Comparison of ENCODE assay signal across 12 cellular contexts in genomic region chr2:47185098-47185497, GRCh38. TPM values are rescaled to one million over a fixed set of nuclear protein-coding genes. Genes with fewer than 3 reads are reported as not detected.
A peak's percentile ranks its signal among the peaks of the same experiment; 100 is the strongest.
DNase-seq lines count a peak whose midpoint lies in the region; ATAC-seq, FAIRE-seq and TF ChIP-seq lines count a peak whose summit lies in the region.
"Not testable (repeated sequence)": the region's sequence is repeated elsewhere in the genome, so short reads cannot be mapped to it uniquely, and the experiment has no call there.
"Had no signal": no experiment of that assay in that cellular context is flagged by ENCODE, and none has a peak within 500 bp of the region (broad histone marks: within the 10 kb centered on the region; RNA-seq: fewer than 3 reads in every experiment).

No MANE protein-coding gene starts in this region.

- H3K4ac ChIP-seq in IMR-90 (ENCODE audit: low read depth, low read length), result peak overlapping the region; percentile 32; the same call in 1 of the 2 replicates
- H3K4ac ChIP-seq in mesenchymal stem cell (ENCODE audit: low read depth in 1 of 2, low read length in 2 of 2), result not testable (repeated sequence)

- H3K9ac ChIP-seq in IMR-90 (ENCODE audit: low read depth, low read length); astrocyte (ENCODE audit: low read length); K562 (ENCODE audit: insufficient read depth in 1 of 2, low read depth in 2 of 2, low read length in 2 of 2); HepG2 (ENCODE audit: insufficient read depth, low read depth, low read length); mesenchymal stem cell (ENCODE audit: low read length): not testable (repeated sequence)

- peak overlapping the region; percentile 76 for H2AK5ac ChIP-seq in IMR-90 (ENCODE audit: low read depth, low read length)
- peak overlapping the region; percentile 84 for H2AK5ac ChIP-seq in mesenchymal stem cell (ENCODE audit: low read length, severe bottlenecking)

- not testable (repeated sequence) for H3K9me1 ChIP-seq in IMR-90 (ENCODE audit: insufficient read depth, low read length); K562 (ENCODE audit: control insufficient read depth, insufficient read depth, low read length)

- not testable (repeated sequence) for H3K36me3 ChIP-seq in HEK293 (ENCODE audit: control insufficient read depth in 2 of 2, insufficient read depth in 1 of 2, low read length in 2 of 2); IMR-90 (ENCODE audit: control insufficient read depth, insufficient read depth, low read length); astrocyte (ENCODE audit: insufficient read depth, low read length); K562 (ENCODE audit: control insufficient read depth, insufficient read depth, low read length); HepG2 (replicated peaks in 1 of 2; ENCODE audit: control insufficient read depth in 1 of 2, insufficient read depth in 2 of 2, low read length in 2 of 2); mesenchymal stem cell (ENCODE audit: control insufficient read depth in 1 of 2, insufficient read depth in 2 of 2, low read depth in 1 of 2, low read length in 2 of 2)

- not testable (repeated sequence) for H2BK120ac ChIP-seq in IMR-90 (ENCODE audit: low read depth, low read length); mesenchymal stem cell (ENCODE audit: low read depth, low read length)

- H3K27ac ChIP-seq in A549, result peak overlapping the region; percentile 8 to 61; a peak in 4 of 6 replicates
- not testable (repeated sequence) for H3K27ac ChIP-seq in HEK293 (ENCODE audit: extremely low read depth, low read depth, low read length); IMR-90 (ENCODE audit: insufficient read depth, low read length); astrocyte (ENCODE audit: low read depth, low read length); K562 (ENCODE audit: extremely low read depth, low read depth, low read length); HepG2 (ENCODE audit: extremely low read length, insufficient read depth, low read length); mesenchymal stem cell (ENCODE audit: low read length, poor library complexity, severe bottlenecking)

- not testable (repeated sequence) for H3K79me2 ChIP-seq in astrocyte (ENCODE audit: insufficient read depth, low read length); K562 (ENCODE audit: control insufficient read depth, insufficient read depth, low read length); HepG2 (ENCODE audit: insufficient read depth, low read length)

- H3K4me1 Mint-ChIP-seq in astrocyte (ENCODE audit: low read depth, unreplicated experiment), result peaks cover 49% of the 10 kb centered on the region

- not testable (repeated sequence) for H3K4me3 ChIP-seq in A549; HEK293 (ENCODE audit: low read depth, low read length); IMR-90 (ENCODE audit: insufficient read depth, low read depth, low read length); astrocyte (ENCODE audit: insufficient read depth, low read depth, low read length); K562; HepG2 (replicated peaks in 1 of 3; ENCODE audit: insufficient read depth in 1 of 3, low read depth in 2 of 3, low read length in 3 of 3); mesenchymal stem cell (ENCODE audit: insufficient read depth in 1 of 2, low read depth in 1 of 2, low read length in 2 of 2)

- H3K56ac ChIP-seq in IMR-90 (ENCODE audit: extremely low read depth, insufficient read depth, low read length), result not testable (repeated sequence)

- not testable (repeated sequence) for H2BK5ac ChIP-seq in IMR-90 (ENCODE audit: low read depth, low read length, poor library complexity, severe bottlenecking); mesenchymal stem cell (ENCODE audit: low read depth, low read length, poor library complexity, severe bottlenecking)

- H3K27ac Mint-ChIP-seq in astrocyte (ENCODE audit: unreplicated experiment), result peak overlapping the region; percentile 5

- DNase-seq in A549 (ENCODE audit: low read depth in 1 of 2, low spot score in 1 of 2); IMR-90; astrocyte (ENCODE audit: low read depth); HepG2 (ENCODE audit: low spot score); mesenchymal stem cell: not testable (repeated sequence)
- peak in 1 of 4 experiments; percentile 46 for DNase-seq in K562 (ENCODE audit: extremely low read depth in 1 of 4, low spot score in 3 of 4)

- peak overlapping the region; percentile 56; the same call in 2 of the 3 replicates for H2BK15ac ChIP-seq in IMR-90 (ENCODE audit: low read depth, low read length)
- not testable (repeated sequence) for H2BK15ac ChIP-seq in mesenchymal stem cell (ENCODE audit: low read depth, poor library complexity, severe bottlenecking)

- not testable (repeated sequence) for TF ChIP-seq RAD21 in A549 (conservative IDR thresholded peaks at IDR 0.05 in 1 of 2, IDR thresholded peaks at IDR 0.05 in 1 of 2); IMR-90 (IDR thresholded peaks at IDR 0.05; ENCODE audit: low read length); K562 (CRISPR knock-in tag; conservative IDR thresholded peaks at IDR 0.05 in 1 of 2, IDR thresholded peaks at IDR 0.05 in 1 of 2); HepG2 (CRISPR knock-in tag; IDR thresholded peaks at IDR 0.05)

- not testable (repeated sequence) for H4K5ac ChIP-seq in IMR-90 (ENCODE audit: low read depth, low read length)

- not testable (repeated sequence) for H2AFZ ChIP-seq in IMR-90 (replicated peaks; ENCODE audit: low read length, poor library complexity); astrocyte (ENCODE audit: low read depth, low read length); K562 (ENCODE audit: low read depth, low read length); HepG2 (ENCODE audit: low read length); mesenchymal stem cell (ENCODE audit: low read depth, low read length)

- not testable (repeated sequence) for H3K23ac ChIP-seq in IMR-90 (ENCODE audit: low read depth, low read length); mesenchymal stem cell (ENCODE audit: low read length in 2 of 2)

- not testable (repeated sequence) for H3K9me3 Mint-ChIP-seq in astrocyte (ENCODE audit: unreplicated experiment)

- not testable (repeated sequence) for H2BK12ac ChIP-seq in mesenchymal stem cell (ENCODE audit: low read length in 2 of 2)

- not testable (repeated sequence) for TF ChIP-seq CTCF in A549 (IDR thresholded peaks at IDR 0.05); HEK293 (tag by site-specific recombination; IDR thresholded peaks at IDR 0.05); IMR-90 (conservative IDR thresholded peaks at IDR 0.05; ENCODE audit: low read depth, low read length); astrocyte (IDR thresholded peaks at IDR 0.05; ENCODE audit: insufficient read depth, low read depth, low read length); K562 (IDR thresholded peaks at IDR 0.05 in 2 of 3, conservative IDR thresholded peaks at IDR 0.05 in 1 of 3; ENCODE audit: insufficient read depth in 2 of 3, low read depth in 1 of 3, low read length in 3 of 3); HepG2 (CRISPR knock-in tag; IDR thresholded peaks at IDR 0.05)

- not testable (repeated sequence) for H3K4me2 ChIP-seq in A549; IMR-90 (ENCODE audit: low read depth, low read length); astrocyte (ENCODE audit: low read length); K562 (ENCODE audit: insufficient read depth, low read length); HepG2 (ENCODE audit: low read depth, low read length); mesenchymal stem cell (ENCODE audit: low read length, poor library complexity, severe bottlenecking)

- intact Hi-C loops in IMR-90 (cut with micrococcal nuclease); K562 (cut with micrococcal nuclease); HepG2 (cut with micrococcal nuclease; ENCODE audit: unreplicated experiment): not testable (repeated sequence)

- dilution Hi-C loops in IMR-90 (cut with HindIII; ENCODE audit: low sequenced_read_pairs, unreplicated experiment), result not testable (repeated sequence)

- not testable (repeated sequence) for TF ChIP-seq EP300 in A549 (IDR thresholded peaks at IDR 0.05); K562 (IDR thresholded peaks at IDR 0.05; ENCODE audit: low read length); HepG2 (IDR thresholded peaks at IDR 0.05; ENCODE audit: low read depth in 2 of 2, low read length in 2 of 2); HepG2 (CRISPR knock-in tag; IDR thresholded peaks at IDR 0.05; ENCODE audit: borderline replicate concordance)

- CTCF ChIA-PET in A549 (lab: Yijun Ruan, JAX), result interaction anchor here (0.9 to 2.3 kb wide), 4 partner anchors 87 to 165 kb away, joined by 3 to 12 read pairs (median 3); no protein-coding TSS in a partner anchor
- CTCF ChIA-PET in HEK293 (lab: Yijun Ruan, JAX), result interaction anchor here (0.8 kb wide), 1 partner anchor 89 kb away, joined by 4 read pairs; no protein-coding TSS in a partner anchor
- CTCF ChIA-PET in IMR-90 (lab: Yijun Ruan, JAX), result interaction anchor here (0.6 to 1.0 kb wide), 2 partner anchors 9 to 128 kb away, joined by 3 to 4 read pairs; no protein-coding TSS in a partner anchor
- CTCF ChIA-PET in K562 (lab: Yijun Ruan, JAX; ENCODE audit: low intra/inter-chr PET ratio); HepG2 (lab: Yijun Ruan, JAX; ENCODE audit: low intra/inter-chr PET ratio, low total read pairs): not testable (repeated sequence)

- peak overlapping the region; percentile 48 for H2BK20ac ChIP-seq in IMR-90 (ENCODE audit: low read depth, low read length)

- H3K18ac ChIP-seq in IMR-90 (ENCODE audit: low read depth, low read length); mesenchymal stem cell (ENCODE audit: low read depth in 1 of 2, low read length in 2 of 2): not testable (repeated sequence)

- WGBS in A549 (ENCODE audit: missing lambda C conversion rate), result 77% methylated on average over 5 of the region's 5 CpGs
- WGBS in IMR-90 (ENCODE audit: extremely low coverage in 2 of 2, insufficient read length in 1 of 2), 2 experiments, result no CpG with 5 or more reads among the region's 5 CpGs
- 45% methylated on average over 5 of the region's 5 CpGs for WGBS in K562 (ENCODE audit: insufficient coverage, low coverage, missing lambda C conversion rate)
- WGBS in HepG2 (ENCODE audit: low lambda C conversion rate), result 53% methylated on average over 5 of the region's 5 CpGs
- WGBS in mesenchymal stem cell, result 83% methylated on average over 4 of the region's 5 CpGs

- H3K27me3 ChIP-seq in IMR-90 (ENCODE audit: control insufficient read depth, insufficient read depth, low read length); astrocyte (ENCODE audit: insufficient read depth, low read length); K562 (ENCODE audit: control insufficient read depth in 2 of 2, insufficient read depth in 2 of 2, low read length in 2 of 2); mesenchymal stem cell (ENCODE audit: control insufficient read depth in 1 of 2, insufficient read depth in 1 of 2, low read length in 2 of 2): not testable (repeated sequence)
- peaks cover 0 to 18% of the 10 kb centered on the region in 2 experiments for H3K27me3 ChIP-seq in HepG2 (ENCODE audit: control insufficient read depth in 1 of 2, insufficient read depth in 2 of 2, low read length in 2 of 2)

- not testable (repeated sequence) for H3K9me3 ChIP-seq in A549; HEK293 (ENCODE audit: control insufficient read depth, insufficient read depth, low read depth, low read length); IMR-90 (ENCODE audit: control insufficient read depth, insufficient read depth, low read length); astrocyte (ENCODE audit: insufficient read depth, low read depth, low read length); K562 (replicated peaks; ENCODE audit: control insufficient read depth, insufficient read depth, low read depth, low read length); HepG2 (ENCODE audit: low read length); mesenchymal stem cell (ENCODE audit: control insufficient read depth, low read length)

- not testable (repeated sequence) for H4K91ac ChIP-seq in IMR-90 (ENCODE audit: insufficient read depth, low read depth, low read length); mesenchymal stem cell (ENCODE audit: low read length)

- ATAC-seq in A549; IMR-90 (ENCODE audit: low read depth); HepG2: not testable (repeated sequence)
- ATAC-seq in K562, result 0 out of 3 replicates have a peak, but pooled peaks have one; percentile 36

- POLR2A ChIA-PET in A549 (lab: Yijun Ruan, JAX); HEK293 (lab: Yijun Ruan, JAX); IMR-90 (lab: Charles Lee; ENCODE audit: unreplicated experiment); HepG2 (lab: Yijun Ruan, JAX): not testable (repeated sequence)
- POLR2A ChIA-PET in K562 (lab: Yijun Ruan, JAX), result interaction anchor here (0.6 to 2.0 kb wide), 4 partner anchors 11 to 70 kb away, joined by 3 to 8 read pairs (median 6); no protein-coding TSS in a partner anchor

- not testable (repeated sequence) for FAIRE-seq in A549 (lab: Jason Lieb, UNC); astrocyte (lab: Jason Lieb, UNC); HepG2 (lab: Jason Lieb, UNC)
- FAIRE-seq in K562 (lab: Jason Lieb, UNC), result peak; percentile 40

- not testable (repeated sequence) for BruUV-seq in IMR-90 (replicated peaks; lab: Mats Ljungman, UMichigan); K562 (replicated peaks; lab: Mats Ljungman, UMichigan); HepG2 (replicated peaks; lab: Mats Ljungman, UMichigan)

- H4K8ac ChIP-seq in IMR-90 (ENCODE audit: low read depth in 2 of 2, low read length in 2 of 2), result peak overlapping the region in 1 of 2 experiments; percentile 24; a peak in 1 of 4 replicates
- not testable (repeated sequence) for H4K8ac ChIP-seq in mesenchymal stem cell (ENCODE audit: low read length)

- H4K20me1 ChIP-seq in IMR-90 (ENCODE audit: insufficient read depth, low read length); astrocyte (ENCODE audit: insufficient read depth, low read length); K562 (replicated peaks; ENCODE audit: control insufficient read depth, insufficient read depth, low read length); HepG2 (ENCODE audit: insufficient read depth, low read length): not testable (repeated sequence)

- H2AK9ac ChIP-seq in IMR-90 (replicated peaks; ENCODE audit: low read depth, low read length, poor library complexity), result not testable (repeated sequence)

- in situ Hi-C loops in IMR-90 (cut with MboI; ENCODE audit: low sequenced_read_pairs); K562 (cut with MboI); HepG2 (cut with HindIII; ENCODE audit: extremely low pct_ligation_motif_present, low pct_unique_long_range_greater_than_20kb): not testable (repeated sequence)

- H3K4me1 ChIP-seq in A549 (peaks cover 33% of the 10 kb centered on the region), IMR-90 (ENCODE audit: control insufficient read depth, insufficient read depth, low read length) (peaks cover 10% of the 10 kb centered on the region), astrocyte (ENCODE audit: insufficient read depth, low read length) (peaks cover 19% of the 10 kb centered on the region), K562 (replicated peaks in 1 of 2; ENCODE audit: control insufficient read depth in 2 of 2, insufficient read depth in 2 of 2, low read length in 2 of 2) (peaks cover 8 to 10% of the 10 kb centered on the region in 2 experiments; a peak in 3 of 5 replicates), mesenchymal stem cell (ENCODE audit: control insufficient read depth, insufficient read depth, low read depth, low read length) (peaks cover 11% of the 10 kb centered on the region)
- not testable (repeated sequence) for H3K4me1 ChIP-seq in HEK293 (ENCODE audit: control insufficient read depth, insufficient read depth, low read length); HepG2 (ENCODE audit: insufficient read depth, low read length)

- H3K36me3 Mint-ChIP-seq in astrocyte (ENCODE audit: low read depth, unreplicated experiment), result not testable (repeated sequence)

- not testable (repeated sequence) for H3K4me3 Mint-ChIP-seq in astrocyte (ENCODE audit: unreplicated experiment)

- TF ChIP-seq POLR2A in A549 (IDR thresholded peaks at IDR 0.05; ENCODE audit: low read length); IMR-90 (IDR thresholded peaks at IDR 0.05; ENCODE audit: low read depth, low read length); K562 (conservative IDR thresholded peaks at IDR 0.05); HepG2 (IDR thresholded peaks at IDR 0.05; ENCODE audit: insufficient read depth in 1 of 2, low read depth in 2 of 2, low read length in 2 of 2): not testable (repeated sequence)

- peaks cover 0 to 23% of the 10 kb centered on the region in 2 experiments; a peak in 3 of 4 replicates for H3K79me1 ChIP-seq in IMR-90 (ENCODE audit: low read depth in 1 of 2, low read length in 2 of 2)
- H3K79me1 ChIP-seq in mesenchymal stem cell (replicated peaks; ENCODE audit: low read length, poor library complexity, severe bottlenecking), result not testable (repeated sequence)

- not testable (repeated sequence) for H3K14ac ChIP-seq in IMR-90 (replicated peaks; ENCODE audit: low read depth, low read length); mesenchymal stem cell (ENCODE audit: low read length in 2 of 2)

- not testable (repeated sequence) for H3K27me3 Mint-ChIP-seq in astrocyte (ENCODE audit: low read depth, unreplicated experiment)

RNA-seq across cellular contexts. Expression of gene CALM2, which starts 8.8 kb away (rescaled TPM):
- polyA plus RNA-seq in A549 (2011; rRNA removed) (1,000 and 1,652 TPM in 2 replicates), A549 (2017; fragmentation: RNase III; extraction: RNeasy Plus Mini Kit Qiagen cat#74134 plus additional on column Dnase treatment) (1,376 to 1,704 TPM (median 1,440 TPM) in 3 replicates), IMR-90 (2012; rRNA removed) (774 and 970 TPM in 2 replicates), K562 (2011; rRNA removed) (225 and 326 TPM in 2 replicates), K562 (2014; fragmentation: Illumina TruSeq; extraction: Trizol) (457 and 479 TPM in 2 replicates), K562 (2014; fragmentation: Nextera tagmentation; extraction: Ambion mirVana) (1,000 to 10,000 TPM; 1,257 to 1,855 TPM), K562 (2014; rRNA removed) (316 and 329 TPM in 2 replicates), HepG2 (2011; rRNA removed) (199 and 375 TPM in 2 replicates)
- polyA plus RNA-seq in A549 (2012; cell fraction: cytosol; rRNA removed), result 421 and 548 TPM in 2 replicates
- polyA plus RNA-seq in A549 (2012; cell fraction: nucleus; rRNA removed), result 121 and 248 TPM in 2 replicates
- 173 and 174 TPM in 2 replicates for polyA minus RNA-seq in A549 (2011; rRNA and poly(A)+ RNA removed)
- total RNA-seq in IMR-90 (2012; rRNA removed) (290 and 1,344 TPM in 2 replicates), astrocyte (749 and 839 TPM in 2 replicates), K562 (2014; rRNA removed) (304 and 331 TPM in 2 replicates), K562 (2014; rRNA removed; fragmentation: Illumina TruSeq; extraction: Trizol) (656 and 729 TPM in 2 replicates), K562 (2015; rRNA removed; fragmentation: Illumina TruSeq; extraction: Trizol) (436 and 447 TPM in 2 replicates), K562 (2021) (357 and 363 TPM in 2 replicates), HepG2 (2016; rRNA removed; fragmentation: Illumina TruSeq; extraction: Trizol) (1,135 and 1,941 TPM in 2 replicates)
- polyA plus RNA-seq in IMR-90 (2012; cell fraction: cytosol; rRNA removed), result 56.0 and 99.9 TPM in 2 replicates
- polyA plus RNA-seq in IMR-90 (2012; cell fraction: nucleus; rRNA removed; ENCODE audit: low replicate concordance), result 20.2 and 214 TPM in 2 replicates
- 47.4 and 171 TPM in 2 replicates for total RNA-seq in K562 (2011; cell fraction: chromatin; rRNA removed; ENCODE audit: low replicate concordance)
- 27.7 and 36.5 TPM in 2 replicates for total RNA-seq in K562 (2011; cell fraction: nucleolus; rRNA removed)
- 119 and 209 TPM in 2 replicates for total RNA-seq in K562 (2011; cell fraction: nucleoplasm; rRNA removed)
- 55.4 and 201 TPM in 2 replicates for polyA plus RNA-seq in K562 (2011; cell fraction: cytosol; rRNA removed)
- polyA plus RNA-seq in K562 (2011; cell fraction: nucleus; rRNA removed), result 55.4 and 96.4 TPM in 2 replicates
- 409 and 511 TPM in 2 replicates for polyA plus RNA-seq in K562 (2012)
- 319 and 344 TPM in 2 replicates for polyA minus RNA-seq in K562 (2011; rRNA and poly(A)+ RNA removed)
- 93.9 and 115 TPM in 2 replicates for polyA minus RNA-seq in K562 (2011; cell fraction: cytosol; rRNA and poly(A)+ RNA removed)
- polyA minus RNA-seq in K562 (2011; cell fraction: nucleus; rRNA and poly(A)+ RNA removed), result 54.7 and 100 TPM in 2 replicates
- 204 and 218 TPM in 2 replicates for total RNA-seq in HepG2 (2016; cell fraction: cytosol; rRNA removed; fragmentation: Illumina TruSeq; extraction: Trizol; ENCODE audit: low read depth)
- 1,133 and 2,031 TPM in 2 replicates for total RNA-seq in HepG2 (2016; cell fraction: insoluble cytoplasmic fraction; rRNA removed; fragmentation: Illumina TruSeq; extraction: Trizol)
- total RNA-seq in HepG2 (2016; cell fraction: membrane; rRNA removed; fragmentation: Illumina TruSeq; extraction: Trizol), result 342 and 376 TPM in 2 replicates
- 391 and 398 TPM in 2 replicates for total RNA-seq in HepG2 (2016; cell fraction: nucleus; rRNA removed; fragmentation: Illumina TruSeq; extraction: Trizol)
- polyA plus RNA-seq in HepG2 (2011; cell fraction: cytosol; rRNA removed), result 180 and 322 TPM in 2 replicates
- polyA plus RNA-seq in HepG2 (2011; cell fraction: nucleus; rRNA removed), result 56.5 and 80.7 TPM in 2 replicates
- 523 and 688 TPM in 2 replicates for polyA plus RNA-seq in HepG2 (2012)
- polyA plus RNA-seq in HepG2 (2016; cell fraction: cytosol; fragmentation: Illumina TruSeq; extraction: Trizol; ENCODE audit: low read depth), result 147 and 158 TPM in 2 replicates
- 1,845 and 2,024 TPM in 2 replicates for polyA plus RNA-seq in HepG2 (2016; cell fraction: insoluble cytoplasmic fraction; fragmentation: Illumina TruSeq; extraction: Trizol; ENCODE audit: low read depth)
- 291 and 300 TPM in 2 replicates for polyA plus RNA-seq in HepG2 (2016; cell fraction: membrane; fragmentation: Illumina TruSeq; extraction: Trizol; ENCODE audit: low read depth)
- polyA plus RNA-seq in HepG2 (2016; cell fraction: nucleus; fragmentation: Illumina TruSeq; extraction: Trizol; ENCODE audit: insufficient read depth, low read depth), result 648 and 664 TPM in 2 replicates
- polyA minus RNA-seq in HepG2 (2011; rRNA and poly(A)+ RNA removed; ENCODE audit: low replicate concordance), result 41.7 and 64.0 TPM in 2 replicates
- polyA minus RNA-seq in HepG2 (2011; cell fraction: cytosol; rRNA and poly(A)+ RNA removed), result 133 and 146 TPM in 2 replicates
- 169 and 178 TPM in 2 replicates for polyA minus RNA-seq in HepG2 (2011; cell fraction: nucleus; rRNA and poly(A)+ RNA removed)
- polyA plus RNA-seq in mesenchymal stem cell (2013, experiment 1 of 2), result 708 TPM
- polyA plus RNA-seq in mesenchymal stem cell (2013, experiment 2 of 2), result 761 TPM

RNA-seq across cellular contexts. Expression of gene STPG4, which starts 30.0 kb away (rescaled TPM):
- polyA plus RNA-seq in A549 (2011; rRNA removed) (0.09 and 0.13 TPM in 2 replicates), A549 (2017; fragmentation: RNase III; extraction: RNeasy Plus Mini Kit Qiagen cat#74134 plus additional on column Dnase treatment) (0.05 to 0.16 TPM (median 0.14 TPM) in 3 replicates), IMR-90 (2012; rRNA removed) (0.06 and 0.12 TPM in 2 replicates), K562 (2011; rRNA removed) (not detected in 2 replicates), K562 (2014; fragmentation: Illumina TruSeq; extraction: Trizol) (0.10 TPM in 1 of 2 replicates, not detected in the other), K562 (2014; fragmentation: Nextera tagmentation; extraction: Ambion mirVana) (not detected), K562 (2014; rRNA removed) (0.28 TPM in 1 of 2 replicates, not detected in the other), HepG2 (2011; rRNA removed) (0.11 and 0.20 TPM in 2 replicates)
- polyA plus RNA-seq in A549 (2012; cell fraction: cytosol; rRNA removed), result 0.13 TPM in 1 of 2 replicates, not detected in the other
- 0.12 and 0.33 TPM in 2 replicates for polyA plus RNA-seq in A549 (2012; cell fraction: nucleus; rRNA removed)
- 0.29 and 0.33 TPM in 2 replicates for polyA minus RNA-seq in A549 (2011; rRNA and poly(A)+ RNA removed)
- total RNA-seq in IMR-90 (2012; rRNA removed) (0.18 and 0.28 TPM in 2 replicates), astrocyte (0.55 and 0.64 TPM in 2 replicates), K562 (2014; rRNA removed) (0.68 TPM in 1 of 2 replicates, not detected in the other), K562 (2014; rRNA removed; fragmentation: Illumina TruSeq; extraction: Trizol) (0.22 and 0.38 TPM in 2 replicates), K562 (2015; rRNA removed; fragmentation: Illumina TruSeq; extraction: Trizol) (not detected in 2 replicates), K562 (2021) (not detected in 2 replicates), HepG2 (2016; rRNA removed; fragmentation: Illumina TruSeq; extraction: Trizol) (0.15 TPM in 2 replicates)
- not detected in 2 replicates for polyA plus RNA-seq in IMR-90 (2012; cell fraction: cytosol; rRNA removed)
- 0.18 and 0.49 TPM in 2 replicates for polyA plus RNA-seq in IMR-90 (2012; cell fraction: nucleus; rRNA removed; ENCODE audit: low replicate concordance)
- total RNA-seq in K562 (2011; cell fraction: chromatin; rRNA removed; ENCODE audit: low replicate concordance), result 0.51 and 0.72 TPM in 2 replicates
- 0.79 TPM in 1 of 2 replicates, not detected in the other for total RNA-seq in K562 (2011; cell fraction: nucleolus; rRNA removed)
- total RNA-seq in K562 (2011; cell fraction: nucleoplasm; rRNA removed), result not detected in 2 replicates
- not detected in 2 replicates for polyA plus RNA-seq in K562 (2011; cell fraction: cytosol; rRNA removed)
- polyA plus RNA-seq in K562 (2011; cell fraction: nucleus; rRNA removed), result 0.24 TPM in 1 of 2 replicates, not detected in the other
- polyA plus RNA-seq in K562 (2012), result 0.26 TPM in 1 of 2 replicates, not detected in the other
- 0.33 and 0.39 TPM in 2 replicates for polyA minus RNA-seq in K562 (2011; rRNA and poly(A)+ RNA removed)
- polyA minus RNA-seq in K562 (2011; cell fraction: cytosol; rRNA and poly(A)+ RNA removed), result not detected in 2 replicates
- polyA minus RNA-seq in K562 (2011; cell fraction: nucleus; rRNA and poly(A)+ RNA removed), result 0.44 TPM in 1 of 2 replicates, not detected in the other
- 0.53 and 1.1 TPM in 2 replicates for total RNA-seq in HepG2 (2016; cell fraction: cytosol; rRNA removed; fragmentation: Illumina TruSeq; extraction: Trizol; ENCODE audit: low read depth)
- 0.28 TPM in 1 of 2 replicates, not detected in the other for total RNA-seq in HepG2 (2016; cell fraction: insoluble cytoplasmic fraction; rRNA removed; fragmentation: Illumina TruSeq; extraction: Trizol)
- 0.34 and 0.71 TPM in 2 replicates for total RNA-seq in HepG2 (2016; cell fraction: membrane; rRNA removed; fragmentation: Illumina TruSeq; extraction: Trizol)
- total RNA-seq in HepG2 (2016; cell fraction: nucleus; rRNA removed; fragmentation: Illumina TruSeq; extraction: Trizol), result 0.41 and 0.75 TPM in 2 replicates
- not detected in 2 replicates for polyA plus RNA-seq in HepG2 (2011; cell fraction: cytosol; rRNA removed)
- 0.19 and 0.80 TPM in 2 replicates for polyA plus RNA-seq in HepG2 (2011; cell fraction: nucleus; rRNA removed)
- polyA plus RNA-seq in HepG2 (2012), result 0.17 and 0.27 TPM in 2 replicates
- polyA plus RNA-seq in HepG2 (2016; cell fraction: cytosol; fragmentation: Illumina TruSeq; extraction: Trizol; ENCODE audit: low read depth), result not detected in 2 replicates
- polyA plus RNA-seq in HepG2 (2016; cell fraction: insoluble cytoplasmic fraction; fragmentation: Illumina TruSeq; extraction: Trizol; ENCODE audit: low read depth), result not detected in 2 replicates
- not detected in 2 replicates for polyA plus RNA-seq in HepG2 (2016; cell fraction: membrane; fragmentation: Illumina TruSeq; extraction: Trizol; ENCODE audit: low read depth)
- polyA plus RNA-seq in HepG2 (2016; cell fraction: nucleus; fragmentation: Illumina TruSeq; extraction: Trizol; ENCODE audit: insufficient read depth, low read depth), result not detected in 2 replicates
- 0.23 and 0.32 TPM in 2 replicates for polyA minus RNA-seq in HepG2 (2011; rRNA and poly(A)+ RNA removed; ENCODE audit: low replicate concordance)
- polyA minus RNA-seq in HepG2 (2011; cell fraction: cytosol; rRNA and poly(A)+ RNA removed), result not detected in 2 replicates
- 1.5 and 2.6 TPM in 2 replicates for polyA minus RNA-seq in HepG2 (2011; cell fraction: nucleus; rRNA and poly(A)+ RNA removed)
- polyA plus RNA-seq in mesenchymal stem cell (2013, experiment 1 of 2), result 0.06 TPM
- polyA plus RNA-seq in mesenchymal stem cell (2013, experiment 2 of 2), result 0.05 TPM
- total RNA-seq: CD4-positive, alpha-beta T cell; CD8-positive, alpha-beta memory T cell; Daoy had no signal
- polyA plus RNA-seq: CD4-positive, alpha-beta memory T cell; CD4-positive, CD25-positive, alpha-beta regulatory T cell; CD8-positive, alpha-beta memory T cell had no signal
